ENCODE assay signal across 16 cellular contexts in the genomic region with DNA sequence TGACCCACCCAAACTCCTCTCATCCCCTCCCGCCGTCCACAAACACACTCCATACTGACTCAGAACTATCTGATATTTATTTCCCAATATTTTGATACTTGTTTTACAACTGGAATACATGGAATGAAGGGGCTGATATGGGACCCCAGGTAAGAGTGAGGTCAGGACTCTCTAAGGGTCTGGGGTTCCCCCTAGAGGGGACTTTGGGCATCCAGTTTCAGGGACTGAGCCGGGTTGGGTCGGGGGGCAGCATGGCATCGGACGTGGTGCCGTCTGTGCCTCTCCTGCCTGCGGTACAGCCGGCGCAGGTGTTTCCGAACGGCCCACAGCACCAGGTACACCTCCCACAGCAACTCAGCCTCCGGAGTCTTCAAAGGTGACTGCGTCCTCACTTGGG. TPM values are rescaled to one million over a fixed set of nuclear protein-coding genes. Genes with fewer than 3 reads are reported as not detected.
A peak's percentile ranks its signal among the peaks of the same experiment; 100 is the strongest.
DNase-seq lines count a peak whose midpoint lies in the region; ATAC-seq and TF ChIP-seq lines count a peak whose summit lies in the region.
"Had no signal": no experiment of that assay in that cellular context is flagged by ENCODE, and none has a peak within 500 bp of the region (broad histone marks: within the 10 kb centered on the region; RNA-seq: fewer than 3 reads in every experiment).

No MANE protein-coding gene starts in this region.

- H3K27ac ChIP-seq in cardiac muscle cell: peak overlapping the region; percentile 54
- no peak overlapping the region for H3K27ac ChIP-seq in endodermal cell (ENCODE audit: low read depth, low read length)
- no peak overlapping the region for H3K27ac ChIP-seq in thoracic aorta
- no peak overlapping the region for H3K27ac ChIP-seq in A673 (ENCODE audit: low read depth, low read length, poor library complexity, severe bottlenecking)
- H3K27ac ChIP-seq: GM23248 had no signal

- no peak overlapping the region for H3K9ac ChIP-seq in endodermal cell (ENCODE audit: extremely low read depth, low read length, poor library complexity, severe bottlenecking)
- H3K9ac ChIP-seq: GM23248 had no signal

- H3K27me3 ChIP-seq in cardiac muscle cell (no peaks in the 10 kb centered on the region), endodermal cell (ENCODE audit: control insufficient read depth, insufficient read depth, low read length, poor library complexity, severe bottlenecking) (no peaks in the 10 kb centered on the region), thoracic aorta (replicated peaks; ENCODE audit: insufficient read depth) (no peaks in the 10 kb centered on the region), A673 (replicated peaks; ENCODE audit: insufficient read depth, low read depth, low read length, poor library complexity) (no peaks in the 10 kb centered on the region)

- BruUV-seq in A673 (replicated peaks; lab: Mats Ljungman, UMichigan): no TSS peak

- WGBS in endodermal cell (ENCODE audit: insufficient coverage in 1 of 2, insufficient read length in 1 of 2), 2 experiments: 91 to 94% methylated on average over 11 to 14 of the region's 14 CpGs

- TF ChIP-seq CTCF in cardiac muscle cell (IDR thresholded peaks at IDR 0.05; ENCODE audit: low read depth, low read length): no peak
- TF ChIP-seq CTCF in endodermal cell (conservative IDR thresholded peaks at IDR 0.05): peak; percentile 49
- no peak for TF ChIP-seq CTCF in thoracic aorta (IDR thresholded peaks at IDR 0.05)
- TF ChIP-seq CTCF in A673 (conservative IDR thresholded peaks at IDR 0.05; ENCODE audit: low read depth, low read length): no peak

- ATAC-seq in left cardiac atrium (no peak), thoracic aorta (ENCODE audit: insufficient number of reproducible peaks, low FRiP score, low read depth) (peak; percentile 39)

- H3K27me3 Mint-ChIP-seq in endodermal cell (ENCODE audit: insufficient read depth): no peaks in the 10 kb centered on the region

- CTCF ChIA-PET in A673 (lab: Charles Lee): no interaction called here

- H3K4me1 Mint-ChIP-seq in endodermal cell: peaks cover 5% of the 10 kb centered on the region

- H3K27ac Mint-ChIP-seq in endodermal cell: no peak overlapping the region

- H3K4me1 ChIP-seq in cardiac muscle cell (ENCODE audit: low read depth) (no peaks in the 10 kb centered on the region), endodermal cell (ENCODE audit: control insufficient read depth, insufficient read depth, low read length) (no peaks in the 10 kb centered on the region), thoracic aorta (ENCODE audit: control insufficient read depth in 1 of 2, low read depth in 2 of 2) (no peaks in the 10 kb centered on the region), A673 (ENCODE audit: insufficient read depth, low read length, poor library complexity, severe bottlenecking) (no peaks in the 10 kb centered on the region)

- H3K9me3 ChIP-seq in cardiac muscle cell (ENCODE audit: low read depth) (no peaks in the 10 kb centered on the region), endodermal cell (ENCODE audit: control insufficient read depth, low read length) (no peaks in the 10 kb centered on the region), thoracic aorta (no peaks in the 10 kb centered on the region), A673 (ENCODE audit: low read depth, low read length, poor library complexity, severe bottlenecking) (no peaks in the 10 kb centered on the region)

- no peaks in the 10 kb centered on the region for H3K36me3 Mint-ChIP-seq in endodermal cell (ENCODE audit: low read depth)

- intact Hi-C loops in left cardiac atrium (cut with DNase I): no loop called here
- intact Hi-C loops in A673 (cut with micrococcal nuclease; ENCODE audit: unreplicated experiment): no loop called here

- POLR2A ChIA-PET in A673 (lab: Charles Lee; ENCODE audit: low non-redundant PET): no interaction called here

- H3K4me3 ChIP-seq in cardiac muscle cell (no peak overlapping the region), endodermal cell (ENCODE audit: low read length) (no peak overlapping the region), thoracic aorta (no peak overlapping the region), A673 (ENCODE audit: low read depth, low read length, poor library complexity, severe bottlenecking) (no peak overlapping the region)
- H3K4me3 ChIP-seq: GM23248 had no signal

- DNase-seq in cardiac muscle cell (ENCODE audit: low read depth in 1 of 2, low spot score in 1 of 2) (no peak), left cardiac atrium (no peak), NAMALWA (ENCODE audit: low spot score) (peak; percentile 30), endodermal cell (peak; percentile 67), thoracic aorta (ENCODE audit: low spot score) (no peak), NCI-H748 (lab: John Stamatoyannopoulos, UW; ENCODE audit: unreplicated experiment) (no peak), NCI-H128 (lab: John Stamatoyannopoulos, UW; ENCODE audit: unreplicated experiment) (no peak), A673 (ENCODE audit: low spot score) (no peak)
- DNase-seq: Calu3, DMS79, GM23248, Kasumi-1, NCI-H146, NCI-H2081 treated with DMSO at 0.1 percent for 48 hours, NCI-H526 treated with DMSO at 0.1 percent for 48 hours, SHP77 had no signal

- no peak overlapping the region for H3K4me3 Mint-ChIP-seq in endodermal cell

- H3K9me3 Mint-ChIP-seq in endodermal cell: no peaks in the 10 kb centered on the region

- H3K36me3 ChIP-seq in cardiac muscle cell: no peaks in the 10 kb centered on the region
- H3K36me3 ChIP-seq in endodermal cell (ENCODE audit: control insufficient read depth, insufficient read depth, low read length): no peaks in the 10 kb centered on the region
- peaks cover 3% of the 10 kb centered on the region for H3K36me3 ChIP-seq in thoracic aorta
- H3K36me3 ChIP-seq in A673 (ENCODE audit: insufficient read depth, low read length, poor library complexity, severe bottlenecking): no peaks in the 10 kb centered on the region

RNA-seq across cellular contexts. Expression of a gene that starts 7.5 kb away (rescaled TPM):
- 0.28 and 1.6 TPM in 2 replicates for total RNA-seq in cardiac muscle cell
- 0.79 and 1.2 TPM in 2 replicates for polyA plus RNA-seq in cardiac muscle cell
- under 1 TPM; 0.38 to 0.73 TPM for total RNA-seq in left cardiac atrium
- total RNA-seq in endodermal cell: 1 to 10 TPM; 1.3 to 1.5 TPM
- 1.4 TPM for polyA plus RNA-seq in endodermal cell (2013, experiment 1 of 2)
- 0.83 TPM for polyA plus RNA-seq in endodermal cell (2013, experiment 2 of 2)
- not detected for total RNA-seq in thoracic aorta
- total RNA-seq in A673 (2021): 2.9 and 3.9 TPM in 2 replicates
- total RNA-seq: GM23248 had no signal

RNA-seq across cellular contexts. Expression of a gene that starts 20.3 kb away (rescaled TPM):
- 51.5 and 81.5 TPM in 2 replicates for total RNA-seq in cardiac muscle cell
- polyA plus RNA-seq in cardiac muscle cell: 78.7 and 108 TPM in 2 replicates
- 10 to 100 TPM; 15.5 to 19.8 TPM for total RNA-seq in left cardiac atrium
- 10 to 100 TPM; 43.8 to 65.6 TPM for total RNA-seq in endodermal cell
- polyA plus RNA-seq in endodermal cell (2013, experiment 1 of 2): 46.4 TPM
- 47.1 TPM for polyA plus RNA-seq in endodermal cell (2013, experiment 2 of 2)
- 10 to 100 TPM; 29.5 to 54.7 TPM for total RNA-seq in thoracic aorta
- 27.3 and 37.3 TPM in 2 replicates for total RNA-seq in A673 (2021)

RNA-seq across cellular contexts. Expression of a gene that starts 22.5 kb away (rescaled TPM):
- total RNA-seq in cardiac muscle cell (103 and 133 TPM in 2 replicates), left cardiac atrium (10 to 100 TPM; 31.3 to 36.2 TPM), endodermal cell (10 to 100 TPM; 30.9 to 35.2 TPM), thoracic aorta (10 to 100 TPM; 25.7 to 45.5 TPM), A673 (2021) (69.0 and 71.0 TPM in 2 replicates)
- 91.9 and 138 TPM in 2 replicates for polyA plus RNA-seq in cardiac muscle cell
- polyA plus RNA-seq in endodermal cell (2013, experiment 1 of 2): 23.5 TPM
- polyA plus RNA-seq in endodermal cell (2013, experiment 2 of 2): 25.1 TPM

RNA-seq across cellular contexts. Expression of a gene that starts 26.9 kb away (rescaled TPM):
- total RNA-seq in cardiac muscle cell (28.5 and 41.7 TPM in 2 replicates), left cardiac atrium (10 to 100 TPM; 20.9 to 23.9 TPM), endodermal cell (10 to 100 TPM; 32.9 to 48.0 TPM), thoracic aorta (10 to 100 TPM; 27.2 to 27.8 TPM), A673 (2021) (65.3 and 85.9 TPM in 2 replicates)
- 21.5 and 27.0 TPM in 2 replicates for polyA plus RNA-seq in cardiac muscle cell
- polyA plus RNA-seq in endodermal cell (2013, experiment 1 of 2): 37.6 TPM
- 34.8 TPM for polyA plus RNA-seq in endodermal cell (2013, experiment 2 of 2)

RNA-seq across cellular contexts. Expression of a gene that starts 27.2 kb away (rescaled TPM):
- total RNA-seq in cardiac muscle cell (9.0 and 13.0 TPM in 2 replicates), left cardiac atrium (under 1 TPM; 0.59 to 0.97 TPM), endodermal cell (1 to 10 TPM; 7.9 to 9.3 TPM), thoracic aorta (under 1 TPM; 0.92 to 0.95 TPM), A673 (2021) (1.3 and 3.2 TPM in 2 replicates)
- polyA plus RNA-seq in cardiac muscle cell: 0.06 and 0.22 TPM in 2 replicates
- polyA plus RNA-seq in endodermal cell (2013, experiment 1 of 2): 10.5 TPM
- polyA plus RNA-seq in endodermal cell (2013, experiment 2 of 2): 11.1 TPM
- total RNA-seq: GM23248 had no signal
- polyA plus RNA-seq: GM23248 had no signal

Comparison
In these comparisons a context has a peak if more than half of its experiments do, and no peak if none do; other contexts are left out.
1. DNase-seq: peak in NAMALWA (single experiment) and endodermal cell (single experiment); none in cardiac muscle cell (0 of 2), left cardiac atrium (single experiment), thoracic aorta (single experiment), NCI-H748 (single experiment), NCI-H128 (single experiment) and A673 (single experiment).